ENCODE assay signal across 8 cellular contexts in genomic region chr18:75211721-75212625, GRCh38. TPM values are rescaled to one million over a fixed set of nuclear protein-coding genes. Genes with fewer than 3 reads are reported as not detected.
DNase-seq lines count a peak whose midpoint lies in the region; ATAC-seq and TF ChIP-seq lines count a peak whose summit lies in the region.

No MANE protein-coding gene starts in this region.

- H3K9me2 ChIP-seq in DOHH2 (replicated peaks; ENCODE audit: control insufficient read depth, low read length), result no peaks in the 10 kb centered on the region
- H3K9me2 ChIP-seq in neural cell (ENCODE audit: insufficient read depth, low read length), result no peaks in the 10 kb centered on the region

- H3K27me3 Mint-ChIP-seq in activated CD8-positive, alpha-beta T cell treated with anti-CD3 and anti-CD28 coated beads, Interleukin-2, amount 10 ng/mL, durations not matched to agents 7 days and 5 days (ENCODE audit: low read depth), result peaks cover 7% of the 10 kb centered on the region

- no peak for ATAC-seq in activated CD8-positive, alpha-beta T cell treated with anti-CD3 and anti-CD28 coated beads, Interleukin-2, amount 10 ng/mL, durations not matched to agents 7 days and 5 days
- ATAC-seq in HG02678 (IDR thresholded peaks at IDR 0.05; ENCODE audit: unreplicated experiment) (no peak), HG02763 (IDR thresholded peaks at IDR 0.05; ENCODE audit: unreplicated experiment) (no peak)

- CTCF ChIA-PET in activated CD8-positive, alpha-beta T cell treated with anti-CD3 and anti-CD28 coated beads, Interleukin-2, amount 10 ng/mL, durations not matched to agents 7 days and 5 days (lab: Charles Lee), result interaction anchor here (0.9 kb wide), 1 partner anchor 32 kb away, joined by 4 read pairs; no protein-coding TSS in a partner anchor

- in situ Hi-C loops in KBM-7 (cut with MboI; ENCODE audit: low pct_unique_long_range_greater_than_20kb, low sequenced_read_pairs), result no loop called here

- H3K4me2 ChIP-seq in DOHH2 (ENCODE audit: low read length) (peak overlapping the region; percentile 67), fibroblast of lung (ENCODE audit: extremely low read depth, insufficient read depth, low read length) (peak overlapping the region; percentile 94), neural cell (ENCODE audit: low read length) (no peak overlapping the region)

- H3K4me1 Mint-ChIP-seq in activated CD8-positive, alpha-beta T cell treated with anti-CD3 and anti-CD28 coated beads, Interleukin-2, amount 10 ng/mL, durations not matched to agents 7 days and 5 days (ENCODE audit: low read depth), result peaks cover 58% of the 10 kb centered on the region

- H3K9me3 Mint-ChIP-seq in activated CD8-positive, alpha-beta T cell treated with anti-CD3 and anti-CD28 coated beads, Interleukin-2, amount 10 ng/mL, durations not matched to agents 7 days and 5 days (ENCODE audit: insufficient read depth), result no peaks in the 10 kb centered on the region

- H3K4me1 ChIP-seq in DOHH2 (ENCODE audit: control insufficient read depth, low read length), result peaks cover 49% of the 10 kb centered on the region
- H3K4me1 ChIP-seq in fibroblast of lung (ENCODE audit: control insufficient read depth, extremely low read depth, insufficient read depth, low read length), result peaks cover 10% of the 10 kb centered on the region

- TF ChIP-seq CTCF in DOHH2 (IDR thresholded peaks at IDR 0.05; ENCODE audit: low read depth, low read length, poor library complexity, severe bottlenecking) (no peak), fibroblast of lung (conservative IDR thresholded peaks at IDR 0.05 in 1 of 2, IDR thresholded peaks at IDR 0.05 in 1 of 2; ENCODE audit: low read depth in 1 of 2, low read length in 2 of 2) (no peak), neural cell (IDR thresholded peaks at IDR 0.05; ENCODE audit: poor library complexity, severe bottlenecking) (no peak)

- peak; percentile 67 for DNase-seq in KBM-7
- peak; percentile 41 for DNase-seq in activated CD8-positive, alpha-beta T cell treated with anti-CD3 and anti-CD28 coated beads, Interleukin-2, amount 10 ng/mL, durations not matched to agents 7 days and 5 days
- peak in 1 of 2 donors; percentile 54 for DNase-seq in fibroblast of lung (ENCODE audit: low read depth in 2 of 2)
- DNase-seq in hippocampal formation (lab: John Stamatoyannopoulos, UW), result no peak

- peak overlapping the region; percentile 80 for H3K4me3 Mint-ChIP-seq in activated CD8-positive, alpha-beta T cell treated with anti-CD3 and anti-CD28 coated beads, Interleukin-2, amount 10 ng/mL, durations not matched to agents 7 days and 5 days

- H3K27ac ChIP-seq in DOHH2 (ENCODE audit: low read depth, low read length) (no peak overlapping the region), fibroblast of lung (ENCODE audit: insufficient read depth, low read length) (peak overlapping the region; percentile 12), neural cell (ENCODE audit: low read length) (no peak overlapping the region)

- peak overlapping the region; percentile 81 for H3K27ac Mint-ChIP-seq in activated CD8-positive, alpha-beta T cell treated with anti-CD3 and anti-CD28 coated beads, Interleukin-2, amount 10 ng/mL, durations not matched to agents 7 days and 5 days

- H3F3A ChIP-seq in DOHH2 (ENCODE audit: control insufficient read depth, insufficient read depth), result peaks cover 15% of the 10 kb centered on the region
- H3F3A ChIP-seq in neural cell (ENCODE audit: insufficient read depth, low read length, poor library complexity, severe bottlenecking), result peaks cover 4% of the 10 kb centered on the region

- H3K36me3 Mint-ChIP-seq in activated CD8-positive, alpha-beta T cell treated with anti-CD3 and anti-CD28 coated beads, Interleukin-2, amount 10 ng/mL, durations not matched to agents 7 days and 5 days (ENCODE audit: low read depth), result peaks cover 32% of the 10 kb centered on the region

- H3K9me3 ChIP-seq in DOHH2 (ENCODE audit: control insufficient read depth, insufficient read depth, low read length) (no peaks in the 10 kb centered on the region), fibroblast of lung (ENCODE audit: control insufficient read depth, insufficient read depth, low read depth, low read length) (no peaks in the 10 kb centered on the region), neural cell (ENCODE audit: low read length) (no peaks in the 10 kb centered on the region)

- H3K4me3 ChIP-seq in DOHH2 (ENCODE audit: low read length) (peak overlapping the region; percentile 72), fibroblast of lung (replicated peaks in 1 of 4; ENCODE audit: control extremely low read depth in 1 of 4, insufficient read depth in 1 of 4, low read depth in 3 of 4, low read length in 4 of 4) (peak overlapping the region; percentile 56 to 73 (median 70)), neural cell (ENCODE audit: low read length) (peak overlapping the region; percentile 63)

- POLR2A ChIA-PET in activated CD8-positive, alpha-beta T cell treated with anti-CD3 and anti-CD28 coated beads, Interleukin-2, amount 10 ng/mL, durations not matched to agents 7 days and 5 days (lab: Charles Lee), result interaction anchor here (1.1 kb wide), 1 partner anchor 44 kb away, joined by 3 read pairs; no protein-coding TSS in a partner anchor

- peaks cover 10% of the 10 kb centered on the region; the same call in 1 of the 2 replicates for H4K20me1 ChIP-seq in DOHH2 (ENCODE audit: control insufficient read depth, insufficient read depth, low read depth, low read length)
- H4K20me1 ChIP-seq in fibroblast of lung (ENCODE audit: control insufficient read depth, extremely low read depth, insufficient read depth, low read length), result no peaks in the 10 kb centered on the region
- peaks cover 5% of the 10 kb centered on the region for H4K20me1 ChIP-seq in neural cell (ENCODE audit: insufficient read depth)

- H3K79me2 ChIP-seq in DOHH2 (ENCODE audit: control insufficient read depth, low read length), result peaks cover 69% of the 10 kb centered on the region
- H3K79me2 ChIP-seq in fibroblast of lung (ENCODE audit: control insufficient read depth, insufficient read depth, low read length), result peaks cover 49% of the 10 kb centered on the region
- H3K79me2 ChIP-seq in neural cell (replicated peaks; ENCODE audit: insufficient read depth, low read length), result peaks cover 8% of the 10 kb centered on the region

- H3K36me3 ChIP-seq in DOHH2 (ENCODE audit: control insufficient read depth, low read length), result peaks cover 4% of the 10 kb centered on the region; the same call in 1 of the 2 replicates
- no peaks in the 10 kb centered on the region for H3K36me3 ChIP-seq in fibroblast of lung (ENCODE audit: control insufficient read depth, insufficient read depth, low read length)
- no peaks in the 10 kb centered on the region for H3K36me3 ChIP-seq in neural cell (ENCODE audit: insufficient read depth, low read length)

- H2AFZ ChIP-seq in fibroblast of lung (ENCODE audit: low read length) (no peak overlapping the region), neural cell (ENCODE audit: low read depth, low read length) (no peak overlapping the region)

- H3K9ac ChIP-seq in fibroblast of lung (ENCODE audit: insufficient read depth, low read length) (peak overlapping the region; percentile 68), neural cell (ENCODE audit: low read length) (no peak overlapping the region)

- TF ChIP-seq RAD21 in neural cell (conservative IDR thresholded peaks at IDR 0.05), result no peak

- H3K27me3 ChIP-seq in DOHH2 (ENCODE audit: control insufficient read depth, low read length), result peaks cover 11% of the 10 kb centered on the region
- no peaks in the 10 kb centered on the region for H3K27me3 ChIP-seq in fibroblast of lung (ENCODE audit: control insufficient read depth, insufficient read depth, low read length)
- H3K27me3 ChIP-seq in neural cell (ENCODE audit: insufficient read depth, low read depth, low read length), result peaks cover 71% of the 10 kb centered on the region

- no peak for TF ChIP-seq EP300 in neural cell (conservative IDR thresholded peaks at IDR 0.05; ENCODE audit: poor library complexity, severe bottlenecking)

TF ChIP-seq in neural cell, 6 proteins besides CTCF, POLR2A, EP300 and RAD21:
- TF ChIP-seq POLR2AphosphoS5 (IDR thresholded peaks at IDR 0.05), result no peak
- TF ChIP-seq MXI1 (conservative IDR thresholded peaks at IDR 0.05; ENCODE audit: poor library complexity, severe bottlenecking), result peak; percentile 24

RNA-seq across cellular contexts. Expression of gene TSHZ1, which starts 1.4 kb away (rescaled TPM):
- 10 to 100 TPM; 16.7 to 16.8 TPM for total RNA-seq in activated CD8-positive, alpha-beta T cell treated with anti-CD3 and anti-CD28 coated beads, Interleukin-2, amount 10 ng/mL, durations not matched to agents 7 days and 5 days
- total RNA-seq in fibroblast of lung, result 3.9 and 4.3 TPM in 2 replicates
- 3.1 and 4.3 TPM in 2 replicates for polyA plus RNA-seq in fibroblast of lung
- 5.8 and 9.9 TPM in 2 replicates for polyA plus RNA-seq in fibroblast of lung (2012)
- 8.0 and 9.0 TPM in 2 replicates for polyA minus RNA-seq in fibroblast of lung (ENCODE audit: low replicate concordance)
- 0.40 and 1.1 TPM in 2 replicates for polyA plus RNA-seq in neural cell
- polyA minus RNA-seq in neural cell, result 0.93 and 1.5 TPM in 2 replicates

RNA-seq across cellular contexts. Expression of gene PTGR3, which starts 3.0 kb away (rescaled TPM):
- total RNA-seq in activated CD8-positive, alpha-beta T cell treated with anti-CD3 and anti-CD28 coated beads, Interleukin-2, amount 10 ng/mL, durations not matched to agents 7 days and 5 days, result 10 to 100 TPM; 21.8 to 21.9 TPM
- total RNA-seq in fibroblast of lung, result 5.6 and 6.8 TPM in 2 replicates
- polyA plus RNA-seq in fibroblast of lung (18.1 and 25.1 TPM in 2 replicates), neural cell (2.9 and 5.9 TPM in 2 replicates)
- 13.4 and 15.5 TPM in 2 replicates for polyA plus RNA-seq in fibroblast of lung (2012)
- polyA minus RNA-seq in fibroblast of lung (ENCODE audit: low replicate concordance) (48.2 and 53.2 TPM in 2 replicates), neural cell (3.7 and 5.8 TPM in 2 replicates)

Comparison
In these comparisons a context has a peak if more than half of its experiments do, and no peak if none do; other contexts are left out.
1. DNase-seq: peak in KBM-7 (single experiment) and activated CD8-positive, alpha-beta T cell treated with anti-CD3 and anti-CD28 coated beads, Interleukin-2, amount 10 ng/mL, durations not matched to agents 7 days and 5 days (single experiment); none in hippocampal formation (0 of 2).
2. Peak in every context shown above with its lines, with median percentiles within 50 percentile points of each other: H3K4me3 ChIP-seq.